ENCODE assay signal across 11 cellular contexts in the genomic region with DNA sequence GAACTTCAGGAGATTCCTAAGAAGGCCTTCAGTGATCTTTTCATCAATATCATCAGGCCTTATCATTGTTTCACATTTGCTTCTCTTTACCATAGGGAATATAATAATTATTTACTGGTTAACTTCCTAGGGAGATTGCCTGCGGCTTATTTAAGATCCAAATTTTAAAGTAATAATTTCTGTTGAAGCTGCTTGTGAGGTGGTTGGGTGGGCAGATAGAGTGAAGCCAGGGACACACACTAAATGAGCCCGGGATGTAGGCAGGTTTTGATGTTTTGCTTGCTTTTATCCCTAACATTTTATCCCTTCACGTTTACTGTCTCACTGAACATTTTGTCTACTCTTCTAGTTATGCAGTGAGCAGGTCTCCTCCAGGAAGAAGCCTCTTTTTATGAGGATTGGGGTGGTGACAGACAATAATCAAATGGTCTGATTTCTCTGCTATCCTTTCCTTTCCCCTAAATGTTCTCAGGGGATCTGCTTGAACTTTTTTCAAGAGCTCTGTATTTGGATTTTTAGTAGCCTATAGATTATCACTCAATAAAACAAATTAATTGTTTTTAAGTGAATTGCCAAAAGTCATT.
DNase-seq lines count a peak whose midpoint lies in the region; ATAC-seq and TF ChIP-seq lines count a peak whose summit lies in the region.
"Had no signal": no experiment of that assay in that cellular context is flagged by ENCODE, and none has a peak within 500 bp of the region (broad histone marks: within the 10 kb centered on the region; RNA-seq: fewer than 3 reads in every experiment).

No MANE protein-coding gene starts in this region.

- peak overlapping the region; percentile 87 for H3K27ac ChIP-seq in OCI-LY3 (ENCODE audit: low read length)
- peak overlapping the region in 9 of 59 donors; percentile 14 to 72 (median 47) for H3K27ac ChIP-seq in dorsolateral prefrontal cortex
- peak overlapping the region in 1 of 3 donors; percentile 41 for H3K27ac ChIP-seq in thyroid gland
- H3K27ac ChIP-seq in endodermal cell (ENCODE audit: low read depth, low read length), result no peak overlapping the region

- peaks cover 100% of the 10 kb centered on the region for H3K79me2 ChIP-seq in OCI-LY3 (ENCODE audit: low read length)

- peaks cover 67% of the 10 kb centered on the region for H3K36me3 ChIP-seq in OCI-LY3 (replicated peaks; ENCODE audit: low read depth, low read length)
- peaks cover 0 to 6% of the 10 kb centered on the region in 2 donors for H3K36me3 ChIP-seq in thyroid gland
- H3K36me3 ChIP-seq in endodermal cell (ENCODE audit: control insufficient read depth, insufficient read depth, low read length), result no peaks in the 10 kb centered on the region

- ATAC-seq in HG03280 (IDR thresholded peaks at IDR 0.05; ENCODE audit: unreplicated experiment) (no peak), HG02610 (IDR thresholded peaks at IDR 0.05; ENCODE audit: unreplicated experiment) (no peak)

- no peaks in the 10 kb centered on the region for H3K9me3 ChIP-seq in OCI-LY3 (ENCODE audit: insufficient read depth, low read length)
- no peaks in the 10 kb centered on the region for H3K9me3 ChIP-seq in thyroid gland
- no peaks in the 10 kb centered on the region for H3K9me3 ChIP-seq in endodermal cell (ENCODE audit: control insufficient read depth, low read length)

- intact Hi-C loops in dorsolateral prefrontal cortex (cut with DNase I) (no loop called here), thyroid gland (cut with DNase I) (loop anchor here (10.0 kb wide), 3 partner anchors 60 to 520 kb away; no protein-coding TSS in a partner anchor)

- peaks cover 28% of the 10 kb centered on the region for H3K4me1 Mint-ChIP-seq in progenitor cell of endocrine pancreas (ENCODE audit: low read depth)
- H3K4me1 Mint-ChIP-seq in endodermal cell, result peaks cover 18% of the 10 kb centered on the region

- 78 to 93% methylated on average over 3 of the region's 3 CpGs for WGBS in thyroid gland, 2 donors
- 90% methylated on average over 3 of the region's 3 CpGs for WGBS in endodermal cell (ENCODE audit: insufficient coverage in 1 of 2, insufficient read length in 1 of 2), 2 experiments

- no peak for TF ChIP-seq CTCF in OCI-LY3 (IDR thresholded peaks at IDR 0.05; ENCODE audit: low read depth, low read length)
- TF ChIP-seq CTCF in dorsolateral prefrontal cortex (IDR thresholded peaks at IDR 0.05 in 54 of 56, conservative IDR thresholded peaks at IDR 0.05 in 2 of 56; ENCODE audit: low read depth in 1 of 56, partially characterized antibody in 56 of 56), result no peak
- no peak for TF ChIP-seq CTCF in progenitor cell of endocrine pancreas (IDR thresholded peaks at IDR 0.05; ENCODE audit: unreplicated experiment)
- TF ChIP-seq CTCF in thyroid gland (IDR thresholded peaks at IDR 0.05), result no peak
- TF ChIP-seq CTCF in endodermal cell (conservative IDR thresholded peaks at IDR 0.05), result no peak

- H3K9ac ChIP-seq in OCI-LY3 (ENCODE audit: low read length) (peak overlapping the region; percentile 96), endodermal cell (ENCODE audit: extremely low read depth, low read length, poor library complexity, severe bottlenecking) (no peak overlapping the region)

- H3K27me3 Mint-ChIP-seq in progenitor cell of endocrine pancreas, result peaks cover 65% of the 10 kb centered on the region
- H3K27me3 Mint-ChIP-seq in endodermal cell (ENCODE audit: insufficient read depth), result peaks cover 63% of the 10 kb centered on the region

- DNase-seq in ELR (ENCODE audit: low read depth), result peak; percentile 45
- DNase-seq in dorsolateral prefrontal cortex, result no peak
- DNase-seq in progenitor cell of endocrine pancreas (ENCODE audit: low spot score, unreplicated experiment), result no peak
- DNase-seq in thyroid gland, result no peak
- no peak for DNase-seq in endodermal cell
- DNase-seq: hypothalamus; NCI-H524 treated with DMSO at 0.1 percent for 48 hours; stimulated activated CD4-positive, alpha-beta T cell treated with anti-CD3 and anti-CD28 coated beads, Interleukin-4, amount 100 ng/mL, for 1 hour had no signal

- H3K36me3 Mint-ChIP-seq in progenitor cell of endocrine pancreas (ENCODE audit: insufficient read depth) (no peaks in the 10 kb centered on the region), endodermal cell (ENCODE audit: low read depth) (no peaks in the 10 kb centered on the region)

- no peaks in the 10 kb centered on the region for H3K27me3 ChIP-seq in OCI-LY3 (ENCODE audit: low read depth, low read length)
- H3K27me3 ChIP-seq in dorsolateral prefrontal cortex, result peaks cover 1 to 64% (median 43%) of the 10 kb centered on the region in 45 donors
- peaks cover 25% of the 10 kb centered on the region for H3K27me3 ChIP-seq in thyroid gland
- peaks cover 47% of the 10 kb centered on the region for H3K27me3 ChIP-seq in endodermal cell (ENCODE audit: control insufficient read depth, insufficient read depth, low read length, poor library complexity, severe bottlenecking)

- H3K27ac Mint-ChIP-seq in progenitor cell of endocrine pancreas (no peak overlapping the region), endodermal cell (no peak overlapping the region)

- H3K4me3 ChIP-seq in OCI-LY3 (ENCODE audit: low read length) (peak overlapping the region; percentile 98), dorsolateral prefrontal cortex (peak overlapping the region in 35 of 59 donors; percentile 0 to 78 (median 58)), thyroid gland (replicated peaks in 1 of 3) (no peak overlapping the region), endodermal cell (ENCODE audit: low read length) (no peak overlapping the region)

- H3K4me2 ChIP-seq in OCI-LY3 (ENCODE audit: low read length), result peak overlapping the region; percentile 87

- no peak for TF ChIP-seq POLR2A in thyroid gland (IDR thresholded peaks at IDR 0.05)

- H4K20me1 ChIP-seq in OCI-LY3 (ENCODE audit: insufficient read depth, low read length), result peaks cover 77% of the 10 kb centered on the region

- peak overlapping the region; percentile 9 for H3K4me3 Mint-ChIP-seq in progenitor cell of endocrine pancreas (ENCODE audit: low read depth)
- H3K4me3 Mint-ChIP-seq in endodermal cell, result no peak overlapping the region

- H3K9me3 Mint-ChIP-seq in progenitor cell of endocrine pancreas (ENCODE audit: low read depth), result no peaks in the 10 kb centered on the region
- H3K9me3 Mint-ChIP-seq in endodermal cell, result no peaks in the 10 kb centered on the region

- H2AFZ ChIP-seq in OCI-LY3 (ENCODE audit: low read depth, low read length), result no peak overlapping the region

- H3K4me1 ChIP-seq in OCI-LY3 (ENCODE audit: low read length) (peaks cover 23% of the 10 kb centered on the region), thyroid gland (peaks cover 8 to 20% of the 10 kb centered on the region in 2 donors), endodermal cell (ENCODE audit: control insufficient read depth, insufficient read depth, low read length) (peaks cover 4% of the 10 kb centered on the region)

Comparison
In these comparisons a context has a peak if more than half of its experiments do, and no peak if none do; other contexts are left out.
1. H3K4me3 ChIP-seq: peak in OCI-LY3 (single experiment) and dorsolateral prefrontal cortex (35 of 59); none in thyroid gland (0 of 3) and endodermal cell (single experiment).